30 cellular contexts compared by ENCODE assay signal in genomic region chr1:37438971-37439671, GRCh38. TPM values are rescaled to one million over a fixed set of nuclear protein-coding genes. Genes with fewer than 3 reads are reported as not detected.
DNase-seq lines count a peak whose midpoint lies in the region; ATAC-seq and TF ChIP-seq lines count a peak whose summit lies in the region.
"Had no signal": no experiment of that assay in that cellular context is flagged by ENCODE, and none has a peak within 500 bp of the region (broad histone marks: within the 10 kb centered on the region; RNA-seq: fewer than 3 reads in every experiment).

No MANE protein-coding gene starts in this region.

- H2AFZ ChIP-seq in neural progenitor cell (replicated peaks): no peak overlapping the region

- H3K9ac ChIP-seq in neural progenitor cell: no peak overlapping the region

- H3K4me2 ChIP-seq in neural progenitor cell: peak overlapping the region; percentile 27

- ATAC-seq in GM21447 (IDR thresholded peaks at IDR 0.05; ENCODE audit: unreplicated experiment): no peak
- ATAC-seq in T-helper 17 cell: no peak
- no peak for ATAC-seq in GM21619 (IDR thresholded peaks at IDR 0.05; ENCODE audit: unreplicated experiment)
- ATAC-seq: activated T-cell treated with anti-CD3 and anti-CD28 coated beads, Interleukin-2, amount 50 U/mL, for 72 hours; left colon; natural killer cell treated with Interleukin-12 subunit alpha and Interleukin-12 subunit beta and Interleukin-15 and Interleukin-18, amount 100 ng/mL, for 72 hours; Panc1; stimulated activated naive B cell treated with anti-CD40 and anti-IgM and Interleukin-4, amounts not matched to agents 10 μg/mL and 1 μg/mL and 100 μg/mL, for 72 hours had no signal

- no peaks in the 10 kb centered on the region for H3K36me3 Mint-ChIP-seq in neural progenitor cell
- peaks cover 11% of the 10 kb centered on the region for H3K36me3 Mint-ChIP-seq in T-helper 17 cell (ENCODE audit: low read depth)
- H3K36me3 Mint-ChIP-seq: brain; natural killer cell treated with Interleukin-12 subunit alpha and Interleukin-12 subunit beta and Interleukin-15 and Interleukin-18, amount 100 ng/mL, for 72 hours; stimulated activated naive B cell treated with anti-CD40 and anti-IgM and Interleukin-4, amounts not matched to agents 10 μg/mL and 1 μg/mL and 100 μg/mL, for 72 hours; type B pancreatic cell had no signal

- H3K79me2 ChIP-seq in neural progenitor cell (ENCODE audit: low read depth): no peaks in the 10 kb centered on the region

- peaks cover 13% of the 10 kb centered on the region for H3K4me1 ChIP-seq in neural progenitor cell

- peaks cover 11% of the 10 kb centered on the region for H3K4me1 Mint-ChIP-seq in neural progenitor cell
- H3K4me1 Mint-ChIP-seq in T-helper 17 cell: peaks cover 10% of the 10 kb centered on the region
- H3K4me1 Mint-ChIP-seq: stimulated activated naive B cell treated with anti-CD40 and anti-IgM and Interleukin-4, amounts not matched to agents 10 μg/mL and 1 μg/mL and 100 μg/mL, for 72 hours had no signal

- H3K9me3 ChIP-seq in WERI-Rb-1 (ENCODE audit: severe bottlenecking): no peaks in the 10 kb centered on the region
- no peaks in the 10 kb centered on the region for H3K9me3 ChIP-seq in neural progenitor cell (ENCODE audit: low read depth)
- no peaks in the 10 kb centered on the region for H3K9me3 ChIP-seq in T-helper 17 cell (ENCODE audit: control insufficient read depth, low read length, poor library complexity, severe bottlenecking)

- no peaks in the 10 kb centered on the region for H3K9me3 Mint-ChIP-seq in neural progenitor cell
- H3K9me3 Mint-ChIP-seq: activated T-cell treated with anti-CD3 and anti-CD28 coated beads, Interleukin-2, amount 50 U/mL, for 72 hours; natural killer cell treated with Interleukin-12 subunit alpha and Interleukin-12 subunit beta and Interleukin-15 and Interleukin-18, amount 100 ng/mL, for 72 hours; stimulated activated naive B cell treated with anti-CD40 and anti-IgM and Interleukin-4, amounts not matched to agents 10 μg/mL and 1 μg/mL and 100 μg/mL, for 72 hours; type B pancreatic cell had no signal

- peaks cover 13% of the 10 kb centered on the region for H3F3A ChIP-seq in neural progenitor cell (ENCODE audit: low read depth)

- H3K27ac Mint-ChIP-seq in neural progenitor cell (peak overlapping the region; percentile 59), T-helper 17 cell (no peak overlapping the region)
- H3K27ac Mint-ChIP-seq: activated T-cell treated with anti-CD3 and anti-CD28 coated beads, Interleukin-2, amount 50 U/mL, for 72 hours; natural killer cell treated with Interleukin-12 subunit alpha and Interleukin-12 subunit beta and Interleukin-15 and Interleukin-18, amount 100 ng/mL, for 72 hours; stimulated activated naive B cell treated with anti-CD40 and anti-IgM and Interleukin-4, amounts not matched to agents 10 μg/mL and 1 μg/mL and 100 μg/mL, for 72 hours; type B pancreatic cell had no signal

- no peaks in the 10 kb centered on the region for H3K27me3 ChIP-seq in WERI-Rb-1 (ENCODE audit: insufficient read depth, low read depth, severe bottlenecking)
- H3K27me3 ChIP-seq in neural progenitor cell: no peaks in the 10 kb centered on the region

- peak overlapping the region; percentile 61 for H3K27ac ChIP-seq in WERI-Rb-1
- no peak overlapping the region for H3K27ac ChIP-seq in neural progenitor cell
- H3K27ac ChIP-seq: 22Rv1, dorsolateral prefrontal cortex had no signal

- H3K27me3 Mint-ChIP-seq in neural progenitor cell (ENCODE audit: insufficient read depth, low read depth) (peaks cover 4% of the 10 kb centered on the region), T-helper 17 cell (peaks cover 53% of the 10 kb centered on the region)

- no peaks in the 10 kb centered on the region for H4K20me1 ChIP-seq in neural progenitor cell (ENCODE audit: low read depth)

- no peaks in the 10 kb centered on the region for H3K36me3 ChIP-seq in WERI-Rb-1
- H3K36me3 ChIP-seq in neural progenitor cell: no peaks in the 10 kb centered on the region

- TF ChIP-seq CTCF in WERI-Rb-1 (IDR thresholded peaks at IDR 0.05; ENCODE audit: low read depth, low read length): no peak
- TF ChIP-seq CTCF in neural progenitor cell (IDR thresholded peaks at IDR 0.05): no peak

- DNase-seq in DMS 273 (lab: John Stamatoyannopoulos, UW; ENCODE audit: unreplicated experiment) (peak; percentile 36), DMS 273 treated with DMSO at 0.1 percent for 48 hours (lab: John Stamatoyannopoulos, UW) (no peak), NCI-H146 treated with DMSO at 0.1 percent for 48 hours (lab: John Stamatoyannopoulos, UW; ENCODE audit: unreplicated experiment) (peak; percentile 58), WERI-Rb-1 (peak; percentile 63), neural progenitor cell (ENCODE audit: low spot score) (peak; percentile 34), T-helper 17 cell (no peak)
- DNase-seq: activated CD4-positive, alpha-beta T cell treated with anti-CD3 and anti-CD28 coated beads, Interleukin-2, amount 50 U/mL, for 48 hours; activated CD4-positive, CD25-positive, alpha-beta regulatory T cell treated with anti-CD3 and anti-CD28 coated beads, Interleukin-2, amount 50 U/mL, for 72 hours; activated naive CD4-positive, alpha-beta T cell; activated T-cell treated with anti-CD3 and anti-CD28 coated beads, Interleukin-2, amount 50 U/mL, for 72 hours; C1 segment of cervical spinal cord; cerebellar nuclear complex; DMS79; dorsolateral prefrontal cortex; GF-D8; hippocampal formation; left colon; NCI-H1048; NCI-H446; SHP77; stimulated activated naive B cell treated with anti-CD40 and anti-IgM and Interleukin-4, amounts not matched to agents 10 μg/mL and 1 μg/mL and 100 μg/mL, for 72 hours; substantia nigra; T-helper 2 cell had no signal

- H3K4me3 Mint-ChIP-seq in neural progenitor cell: no peak overlapping the region
- H3K4me3 Mint-ChIP-seq in T-helper 17 cell: no peak overlapping the region
- H3K4me3 Mint-ChIP-seq: activated T-cell treated with anti-CD3 and anti-CD28 coated beads, Interleukin-2, amount 50 U/mL, for 72 hours; brain; natural killer cell treated with Interleukin-12 subunit alpha and Interleukin-12 subunit beta and Interleukin-15 and Interleukin-18, amount 100 ng/mL, for 72 hours; stimulated activated naive B cell treated with anti-CD40 and anti-IgM and Interleukin-4, amounts not matched to agents 10 μg/mL and 1 μg/mL and 100 μg/mL, for 72 hours; type B pancreatic cell had no signal

- H3K4me3 ChIP-seq in WERI-Rb-1 (ENCODE audit: low read depth, low read length): no peak overlapping the region
- H3K4me3 ChIP-seq in neural progenitor cell: no peak overlapping the region
- H3K4me3 ChIP-seq: dorsolateral prefrontal cortex had no signal

RNA-seq across cellular contexts. Expression of gene ZC3H12A, which starts 35.3 kb away (rescaled TPM):
- total RNA-seq in neural progenitor cell (ENCODE audit: low replicate concordance) (1.2 and 3.5 TPM in 2 replicates), T-helper 17 cell (100 to 1,000 TPM; 166 to 170 TPM)

Comparison
In these comparisons a context has a peak if more than half of its experiments do, and no peak if none do; other contexts are left out.
1. DNase-seq: peak in DMS 273 (single experiment), NCI-H146 treated with DMSO at 0.1 percent for 48 hours (single experiment), WERI-Rb-1 (single experiment) and neural progenitor cell (single experiment); none in DMS 273 treated with DMSO at 0.1 percent for 48 hours (single experiment) and T-helper 17 cell (0 of 3).
2. RNA of gene ZC3H12A, which starts 35.3 kb away (total RNA-seq): 166 to 170 TPM in T-helper 17 cell; 1.2 to 3.5 TPM in neural progenitor cell; every median in the first group is over 10 times any median in the second.